27 cellular contexts compared by ENCODE assay signal in the genomic region with DNA sequence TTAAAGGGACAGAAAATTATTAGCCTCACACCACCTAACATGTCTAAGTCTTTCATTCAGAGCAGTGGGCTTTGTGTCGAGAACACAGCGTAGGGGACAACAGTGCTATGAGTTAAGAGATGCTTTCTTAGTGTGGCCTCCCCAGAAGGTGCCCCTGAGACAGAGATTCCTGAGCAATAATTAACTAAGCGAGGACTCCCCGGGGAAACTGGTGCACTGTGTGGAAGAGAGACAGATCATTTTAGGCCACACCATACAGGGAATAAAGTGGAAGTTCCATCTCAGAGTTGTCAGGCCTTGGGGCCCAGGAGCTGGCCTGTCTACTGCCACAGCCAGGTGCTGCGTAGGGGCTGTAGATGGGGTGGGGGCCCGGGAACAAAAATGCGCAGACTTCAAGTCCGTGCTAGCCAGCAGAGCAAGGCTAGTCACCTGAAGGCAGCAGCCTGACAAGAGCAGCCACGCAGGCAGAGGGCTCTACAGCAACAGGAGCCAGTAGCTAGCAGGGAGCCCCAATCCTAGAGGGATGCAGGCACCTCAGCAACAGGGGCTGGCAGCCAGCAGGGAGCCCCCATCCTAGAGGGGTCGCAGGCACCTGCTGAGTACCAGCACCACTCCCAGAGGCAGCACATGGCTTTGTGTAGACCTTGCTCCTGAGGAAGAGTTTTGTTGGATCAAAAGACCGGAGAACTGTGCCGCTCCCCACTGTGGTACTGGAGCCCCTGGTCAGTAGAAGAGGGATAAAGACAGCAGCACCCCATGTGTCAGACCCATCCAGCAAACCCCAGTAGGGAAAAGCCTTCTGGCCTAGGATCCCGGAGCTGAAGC.
"Had no signal": no experiment of that assay in that cellular context is flagged by ENCODE, and none has a peak within 500 bp of the region (broad histone marks: within the 10 kb centered on the region; RNA-seq: fewer than 3 reads in every experiment).

No MANE protein-coding gene starts in this region.

- H3K27ac Mint-ChIP-seq: activated CD8-positive, alpha-beta T cell treated with anti-CD3 and anti-CD28 coated beads, Interleukin-2, amount 10 ng/mL, durations not matched to agents 7 days and 5 days; activated naive CD8-positive, alpha-beta T cell treated with anti-CD3 and anti-CD28 coated beads, Interleukin-2, amount 10 ng/mL, durations not matched to agents 7 days and 5 days; T-helper 1 cell treated with Interleukin-12 subunit alpha and Interleukin-12 subunit beta and Interleukin-4 antibody, amounts not matched to agents 30 μg/mL and 1 μg/mL, for 36 hours had no signal

- DNase-seq: activated CD4-positive, alpha-beta T cell treated with anti-CD3 and anti-CD28 coated beads for 48 hours; activated CD4-positive, alpha-beta T cell treated with anti-CD3 and anti-CD28 coated beads, Interleukin-2, amount 50 U/mL, for 4 hours; activated CD8-positive, alpha-beta memory T cell treated with anti-CD3 and anti-CD28 coated beads, Interleukin-2, amount 50 U/mL, for 48 hours; activated CD8-positive, alpha-beta T cell treated with anti-CD3 and anti-CD28 coated beads, Interleukin-2, amount 10 ng/mL, durations not matched to agents 7 days and 5 days; activated naive CD4-positive, alpha-beta T cell treated with anti-CD3 and anti-CD28 coated beads, Interleukin-2, amount 50 U/mL, for 16 hours; activated naive CD8-positive, alpha-beta T cell treated with anti-CD3 and anti-CD28 coated beads, Interleukin-2, amount 10 ng/mL, durations not matched to agents 7 days and 5 days; activated T-cell treated with anti-CD3 and anti-CD28 coated beads, Interleukin-2, amount 50 U/mL, for 1 hour; anterior cingulate cortex; MG63; MV-4-11; NCI-H1092 treated with DMSO at 0.1 percent for 48 hours; NCI-H1417 treated with DMSO at 0.1 percent for 48 hours; NCI-H1694 treated with DMSO at 0.1 percent for 48 hours; NCI-H2029 treated with DMSO at 0.1 percent for 48 hours; NCI-H510A treated with DMSO at 0.1 percent for 48 hours; NCI-H69; NK-92 treated with Interleukin-12 subunit alpha and Interleukin-12 subunit beta, amount 100 ng/mL, for 24 hours; OCI-M1; RPMI8226; SHP77 had no signal

- H3K27ac ChIP-seq: adrenal gland, breast epithelium, SJSA1 had no signal

- H3K36me3 Mint-ChIP-seq: activated naive CD8-positive, alpha-beta T cell treated with anti-CD3 and anti-CD28 coated beads, Interleukin-2, amount 10 ng/mL, durations not matched to agents 7 days and 5 days had no signal

- H3K36me3 ChIP-seq: adrenal gland, breast epithelium, MG63, SJSA1 had no signal

- H3K9me3 Mint-ChIP-seq: activated naive CD8-positive, alpha-beta T cell treated with anti-CD3 and anti-CD28 coated beads, Interleukin-2, amount 10 ng/mL, durations not matched to agents 7 days and 5 days; T-helper 1 cell treated with Interleukin-12 subunit alpha and Interleukin-12 subunit beta and Interleukin-4 antibody, amounts not matched to agents 30 μg/mL and 1 μg/mL, for 36 hours had no signal

- H3K9me3 ChIP-seq: adrenal gland, breast epithelium, MG63, SJSA1 had no signal

- H3K27me3 ChIP-seq: adrenal gland, MG63, SJSA1 had no signal

- ATAC-seq: activated CD4-positive, CD25-positive, alpha-beta regulatory T cell treated with anti-CD3 and anti-CD28 coated beads, Interleukin-2, amount 50 U/mL, for 24 hours; activated CD8-positive, alpha-beta T cell treated with anti-CD3 and anti-CD28 coated beads, Interleukin-2, amount 10 ng/mL, durations not matched to agents 7 days and 5 days; Panc1; SK-N-SH treated with all-trans-retinoic acid at 6 μM for 48 hours had no signal

- H3K4me3 ChIP-seq: adrenal gland, breast epithelium, MG63, SJSA1 had no signal

- H3K4me3 Mint-ChIP-seq: activated CD8-positive, alpha-beta T cell treated with anti-CD3 and anti-CD28 coated beads, Interleukin-2, amount 10 ng/mL, durations not matched to agents 7 days and 5 days; activated naive CD8-positive, alpha-beta T cell treated with anti-CD3 and anti-CD28 coated beads, Interleukin-2, amount 10 ng/mL, durations not matched to agents 7 days and 5 days; T-helper 1 cell treated with Interleukin-12 subunit alpha and Interleukin-12 subunit beta and Interleukin-4 antibody, amounts not matched to agents 30 μg/mL and 1 μg/mL, for 36 hours had no signal

- H3K4me1 ChIP-seq: adrenal gland, breast epithelium had no signal
